In the genomic region with DNA sequence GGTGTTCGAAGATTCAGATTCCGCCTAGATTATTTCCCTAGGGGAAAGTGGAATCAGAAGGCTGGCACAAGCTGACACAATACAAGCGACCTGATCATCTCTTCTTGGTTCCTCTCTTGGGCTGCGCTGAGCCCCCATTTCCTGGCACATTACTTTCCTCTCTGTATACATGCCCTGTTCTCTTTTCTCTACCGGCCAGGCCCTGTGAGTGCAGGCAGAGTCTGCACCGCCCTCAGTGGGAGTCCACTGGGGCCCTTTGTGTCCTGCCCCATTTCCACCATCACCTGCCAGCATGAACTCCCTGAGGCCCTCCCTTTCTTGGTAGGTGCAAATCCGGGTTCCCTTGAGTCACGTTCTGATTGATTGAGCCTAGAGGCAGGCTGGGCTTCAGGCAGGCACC, we compare ENCODE assay signal across 25 cellular contexts.
A peak's percentile ranks its signal among the peaks of the same experiment; 100 is the strongest.
DNase-seq lines count a peak whose midpoint lies in the region; ATAC-seq and TF ChIP-seq lines count a peak whose summit lies in the region.
"Had no signal": no experiment of that assay in that cellular context is flagged by ENCODE, and none has a peak within 500 bp of the region (broad histone marks: within the 10 kb centered on the region; RNA-seq: fewer than 3 reads in every experiment).

No MANE protein-coding gene starts in this region.

- DNase-seq in GM23338 (ENCODE audit: low spot score) (no peak), WTC11 (ENCODE audit: low spot score) (no peak), mesendoderm (peak; percentile 1), neuronal stem cell (ENCODE audit: low spot score) (no peak), osteocyte (ENCODE audit: extremely low spot score, unreplicated experiment) (no peak)
- DNase-seq: 8988T; ACHN; BE2C; C1 segment of cervical spinal cord; CD4-positive, alpha-beta memory T cell; CD4-positive, CD25-positive, alpha-beta regulatory T cell; CD8-positive, alpha-beta memory T cell; COR-L47; DMS 273 treated with DMSO at 0.1 percent for 48 hours; DMS153; DMS53; DMS79; DND-41; EL; GF-D8 had no signal

- no peak overlapping the region for H3K4me3 Mint-ChIP-seq in GM23338
- no peak overlapping the region for H3K4me3 Mint-ChIP-seq in WTC11
- no peak overlapping the region for H3K4me3 Mint-ChIP-seq in osteocyte (ENCODE audit: unreplicated experiment)
- H3K4me3 Mint-ChIP-seq: CD14-positive monocyte; CD4-positive, alpha-beta memory T cell; CD4-positive, CD25-positive, alpha-beta regulatory T cell; CD8-positive, alpha-beta memory T cell had no signal

- no peak overlapping the region for H4K5ac ChIP-seq in mesendoderm (ENCODE audit: low read length)

- H3K4me3 ChIP-seq in GM23338 = no peak overlapping the region
- no peak overlapping the region for H3K4me3 ChIP-seq in mesendoderm (ENCODE audit: low read length)
- H3K4me3 ChIP-seq in neuronal stem cell (ENCODE audit: low read length in 2 of 2) = no peak overlapping the region
- H3K4me3 ChIP-seq: BLaER1 had no signal

- no peak overlapping the region for H3K27ac ChIP-seq in GM23338 (ENCODE audit: low read depth)
- H3K27ac ChIP-seq in mesendoderm (ENCODE audit: low read depth, low read length) = no peak overlapping the region
- no peak overlapping the region for H3K27ac ChIP-seq in neuronal stem cell (replicated peaks; ENCODE audit: low read length)
- H3K27ac ChIP-seq: BLaER1 had no signal

- CTCF ChIA-PET in WTC11 (lab: Charles Lee) = no interaction called here

- no peak overlapping the region for H3K9ac ChIP-seq in mesendoderm (ENCODE audit: low read length)
- H3K9ac ChIP-seq in neuronal stem cell (ENCODE audit: low read depth, low read length, poor library complexity) = no peak overlapping the region
- H3K9ac ChIP-seq: BLaER1 had no signal

- no peaks in the 10 kb centered on the region for H3K79me2 ChIP-seq in GM23338 (replicated peaks; ENCODE audit: insufficient read depth)
- no peaks in the 10 kb centered on the region for H3K79me2 ChIP-seq in mesendoderm (ENCODE audit: control insufficient read depth, insufficient read depth, low read length)

- TF ChIP-seq CTCF in GM23338 (conservative IDR thresholded peaks at IDR 0.05; ENCODE audit: low read depth in 2 of 2) (no peak), WTC11 (IDR thresholded peaks at IDR 0.05) (no peak), osteocyte (IDR thresholded peaks at IDR 0.05) (no peak)

- no peak overlapping the region for H3K14ac ChIP-seq in neuronal stem cell (ENCODE audit: low read length)

- H3K27me3 ChIP-seq in GM23338 (ENCODE audit: insufficient read depth) (no peaks in the 10 kb centered on the region), mesendoderm (ENCODE audit: insufficient read depth, low read length, poor library complexity) (no peaks in the 10 kb centered on the region), neuronal stem cell (ENCODE audit: control insufficient read depth in 3 of 3, insufficient read depth in 3 of 3, low read depth in 1 of 3, low read length in 3 of 3) (no peaks in the 10 kb centered on the region)
- H3K27me3 ChIP-seq: BE2C, BLaER1 had no signal

- no peak overlapping the region for H4K8ac ChIP-seq in mesendoderm (ENCODE audit: low read depth, low read length)
- H4K8ac ChIP-seq in neuronal stem cell (ENCODE audit: low read depth, low read length) = no peak overlapping the region

- H3K9me2 ChIP-seq in GM23338 (ENCODE audit: insufficient read depth) = peaks cover 4% of the 10 kb centered on the region; the same call in 1 of the 2 replicates

- H3K23ac ChIP-seq in mesendoderm (ENCODE audit: low read length) (no peak overlapping the region), neuronal stem cell (ENCODE audit: low read depth, low read length, poor library complexity) (no peak overlapping the region)

- H4K20me1 ChIP-seq in GM23338 (replicated peaks; ENCODE audit: insufficient read depth) = no peaks in the 10 kb centered on the region
- H4K20me1 ChIP-seq: BLaER1 had no signal

- no CpG with 5 or more reads among the region's 8 CpGs for WGBS in mesendoderm (ENCODE audit: extremely low coverage, insufficient coverage, low lambda C conversion rate)
- WGBS in neuronal stem cell (ENCODE audit: extremely low coverage in 2 of 2, insufficient read length in 2 of 2, insufficient replicate concordance in 1 of 2), 2 donors = no CpG with 5 or more reads among the region's 8 CpGs

- no peak overlapping the region for H3K18ac ChIP-seq in mesendoderm (ENCODE audit: low read length)
- peak overlapping the region; percentile 0 for H3K18ac ChIP-seq in neuronal stem cell (ENCODE audit: low read length)

- H2BK15ac ChIP-seq in mesendoderm (replicated peaks; ENCODE audit: low read depth) (no peak overlapping the region), neuronal stem cell (ENCODE audit: low read length) (no peak overlapping the region)

- H3K36me3 ChIP-seq in GM23338 (ENCODE audit: insufficient read depth) (no peaks in the 10 kb centered on the region), mesendoderm (ENCODE audit: control insufficient read depth, insufficient read depth, low read length) (no peaks in the 10 kb centered on the region), neuronal stem cell (replicated peaks in 1 of 2; ENCODE audit: control insufficient read depth in 2 of 2, insufficient read depth in 2 of 2, low read length in 2 of 2) (no peaks in the 10 kb centered on the region)
- H3K36me3 ChIP-seq: BE2C, BLaER1 had no signal

- H3K9me3 Mint-ChIP-seq in GM23338 (no peaks in the 10 kb centered on the region), WTC11 (no peaks in the 10 kb centered on the region), osteocyte (ENCODE audit: unreplicated experiment) (peaks cover 5% of the 10 kb centered on the region)
- H3K9me3 Mint-ChIP-seq: CD8-positive, alpha-beta memory T cell had no signal

- H3K79me1 ChIP-seq in mesendoderm (ENCODE audit: low read length) = no peaks in the 10 kb centered on the region
- H3K79me1 ChIP-seq in neuronal stem cell (ENCODE audit: low read depth, low read length) = no peaks in the 10 kb centered on the region

- H4K91ac ChIP-seq in neuronal stem cell (ENCODE audit: low read depth, low read length, poor library complexity) = no peak overlapping the region

- H3K4me1 Mint-ChIP-seq in GM23338 = peaks cover 7% of the 10 kb centered on the region; the same call in 2 of the 3 replicates
- peaks cover 13% of the 10 kb centered on the region for H3K4me1 Mint-ChIP-seq in WTC11
- H3K4me1 Mint-ChIP-seq in osteocyte (ENCODE audit: unreplicated experiment) = no peaks in the 10 kb centered on the region
- H3K4me1 Mint-ChIP-seq: CD4-positive, alpha-beta memory T cell; CD4-positive, CD25-positive, alpha-beta regulatory T cell; CD8-positive, alpha-beta memory T cell had no signal

- H2BK12ac ChIP-seq in neuronal stem cell (ENCODE audit: low read length) = no peak overlapping the region

- POLR2A ChIA-PET in WTC11 (lab: Charles Lee) = no interaction called here

- no peaks in the 10 kb centered on the region for H3K9me3 ChIP-seq in neuronal stem cell (replicated peaks in 1 of 2; ENCODE audit: control insufficient read depth in 2 of 2, insufficient read depth in 1 of 2, low read depth in 1 of 2, low read length in 2 of 2)
- H3K9me3 ChIP-seq: BE2C, BLaER1 had no signal

- H2AFZ ChIP-seq in GM23338 (peak overlapping the region; percentile 74), neuronal stem cell (ENCODE audit: low read length) (no peak overlapping the region)

- no peak overlapping the region for H3K27ac Mint-ChIP-seq in GM23338
- no peak overlapping the region for H3K27ac Mint-ChIP-seq in WTC11
- no peak overlapping the region for H3K27ac Mint-ChIP-seq in osteocyte (ENCODE audit: unreplicated experiment)
- H3K27ac Mint-ChIP-seq: CD4-positive, alpha-beta memory T cell; CD4-positive, CD25-positive, alpha-beta regulatory T cell; CD8-positive, alpha-beta memory T cell had no signal

- H2BK5ac ChIP-seq in mesendoderm (ENCODE audit: low read length) (no peak overlapping the region), neuronal stem cell (ENCODE audit: low read length) (no peak overlapping the region)

- no peak overlapping the region for H2BK120ac ChIP-seq in mesendoderm (ENCODE audit: low read depth, low read length)
- no peak overlapping the region for H2BK120ac ChIP-seq in neuronal stem cell (ENCODE audit: low read depth, low read length)

- peak; percentile 60 for ATAC-seq in GM23338
- ATAC-seq in WTC11 = peak; percentile 51
- no peak for ATAC-seq in GM21381 (IDR thresholded peaks at IDR 0.05; ENCODE audit: unreplicated experiment)
- no peak for ATAC-seq in GM21723 (IDR thresholded peaks at IDR 0.05; ENCODE audit: unreplicated experiment)
- ATAC-seq in GM21737 (IDR thresholded peaks at IDR 0.05; ENCODE audit: unreplicated experiment) = no peak

- peaks cover 2% of the 10 kb centered on the region for H3K27me3 Mint-ChIP-seq in GM23338 (ENCODE audit: insufficient read depth, low read depth, poor library complexity)
- H3K27me3 Mint-ChIP-seq in WTC11 (ENCODE audit: low read depth) = no peaks in the 10 kb centered on the region
- H3K27me3 Mint-ChIP-seq in osteocyte (ENCODE audit: unreplicated experiment) = no peaks in the 10 kb centered on the region
- H3K27me3 Mint-ChIP-seq: CD4-positive, CD25-positive, alpha-beta regulatory T cell had no signal

- no peak overlapping the region for H3K56ac ChIP-seq in mesendoderm (ENCODE audit: low read length)

- H3K4me1 ChIP-seq in GM23338 (ENCODE audit: insufficient read depth) = no peaks in the 10 kb centered on the region
- H3K4me1 ChIP-seq in mesendoderm (ENCODE audit: control insufficient read depth, low read depth, low read length) = no peaks in the 10 kb centered on the region
- H3K4me1 ChIP-seq in neuronal stem cell (ENCODE audit: control insufficient read depth in 2 of 2, insufficient read depth in 1 of 2, low read depth in 1 of 2, low read length in 2 of 2) = no peaks in the 10 kb centered on the region
- H3K4me1 ChIP-seq: BE2C, BLaER1 had no signal

- no peak overlapping the region for H3K4me2 ChIP-seq in GM23338
- H3K4me2 ChIP-seq in mesendoderm (ENCODE audit: low read length) = no peak overlapping the region
- H3K4me2 ChIP-seq in neuronal stem cell (ENCODE audit: insufficient read depth, low read length, poor library complexity, severe bottlenecking) = no peak overlapping the region
- H3K4me2 ChIP-seq: BLaER1 had no signal

- no peaks in the 10 kb centered on the region for H3F3A ChIP-seq in GM23338 (replicated peaks; ENCODE audit: low read depth)

- no peak overlapping the region for H2AK5ac ChIP-seq in mesendoderm (ENCODE audit: low read length)
- peak overlapping the region; percentile 1 for H2AK5ac ChIP-seq in neuronal stem cell (ENCODE audit: low read depth, low read length)

- H3K4ac ChIP-seq in mesendoderm (ENCODE audit: low read depth, low read length) = no peak overlapping the region
- H3K4ac ChIP-seq in neuronal stem cell (ENCODE audit: low read length) = no peak overlapping the region

- no peaks in the 10 kb centered on the region for H3K36me3 Mint-ChIP-seq in GM23338 (ENCODE audit: low read depth)
- no peaks in the 10 kb centered on the region for H3K36me3 Mint-ChIP-seq in WTC11
- no peaks in the 10 kb centered on the region for H3K36me3 Mint-ChIP-seq in osteocyte (ENCODE audit: unreplicated experiment)
- H3K36me3 Mint-ChIP-seq: CD14-positive monocyte; CD4-positive, alpha-beta memory T cell; CD4-positive, CD25-positive, alpha-beta regulatory T cell; CD8-positive, alpha-beta memory T cell had no signal

TF ChIP-seq in GM23338, 12 proteins besides CTCF, POLR2A, EP300 and RAD21 (continues in another document):
- TF ChIP-seq ZNF114 (CRISPR knock-in tag; IDR thresholded peaks at IDR 0.05) = no peak

TF ChIP-seq in WTC11, 78 proteins besides CTCF, POLR2A, EP300 and RAD21 (continues in another document):
- TF ChIP-seq FOXJ3 (CRISPR knock-in tag; IDR thresholded peaks at IDR 0.05; ENCODE audit: borderline replicate concordance) = no peak

Comparison
In these comparisons a context has a peak if more than half of its experiments do, and no peak if none do; other contexts are left out.
1. ATAC-seq: peak in GM23338 (single experiment) and WTC11 (single experiment); none in GM21381 (single experiment), GM21723 (single experiment) and GM21737 (single experiment).